ENCODE assay signal across 8 cellular contexts in the genomic region with DNA sequence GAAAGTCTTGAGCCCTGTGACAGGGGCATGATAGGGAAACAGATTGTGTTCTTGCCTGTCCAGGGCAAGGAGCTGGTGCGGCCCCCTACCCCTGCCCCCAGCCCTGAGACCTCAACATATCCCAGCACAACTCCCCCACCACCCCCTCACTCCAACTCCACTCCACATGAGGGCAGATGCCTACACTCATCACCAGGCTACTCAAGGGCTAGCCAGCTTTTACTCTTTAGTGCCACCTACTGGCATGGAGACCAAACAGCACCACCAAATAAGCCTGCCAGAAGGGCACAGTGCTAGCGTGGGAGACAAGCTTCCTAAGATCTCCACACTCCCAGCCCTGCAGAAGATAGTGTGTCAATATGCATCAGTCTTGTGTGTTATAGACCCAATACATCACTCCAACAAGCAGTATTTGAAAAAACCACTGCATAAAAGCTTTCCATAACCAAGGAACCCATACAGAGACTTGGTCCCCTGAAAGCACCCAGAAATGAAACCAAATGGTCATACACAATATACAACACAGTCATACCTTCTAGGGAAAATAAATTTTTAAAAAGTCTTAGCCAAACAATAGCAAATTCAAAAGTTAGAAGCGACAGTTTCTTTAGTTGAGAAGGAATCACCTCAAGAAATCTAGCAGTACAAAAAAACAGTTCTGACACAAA.
DNase-seq lines count a peak whose midpoint lies in the region; ATAC-seq, FAIRE-seq and TF ChIP-seq lines count a peak whose summit lies in the region.

No MANE protein-coding gene starts in this region.

- CTCF ChIA-PET in HepG2 (lab: Yijun Ruan, JAX; ENCODE audit: low intra/inter-chr PET ratio, low total read pairs): interaction anchor here (0.6 to 3.1 kb wide), 4 partner anchors 153 to 224 kb away, joined by 3 to 33 read pairs (median 3); no protein-coding TSS in a partner anchor

- peak; percentile 60 for FAIRE-seq in HepG2 (lab: Jason Lieb, UNC)

- intact Hi-C loops in body of pancreas (cut with DNase I) (loop anchor here (10.0 kb wide), 1 partner anchor 154 kb away; no protein-coding TSS in a partner anchor), HepG2 (cut with micrococcal nuclease; ENCODE audit: unreplicated experiment) (loop anchor here (1.0 kb wide), 2 partner anchors 155 to 223 kb away; no protein-coding TSS in a partner anchor)

- peak; percentile 77 for ATAC-seq in GM21381 (IDR thresholded peaks at IDR 0.05; ENCODE audit: unreplicated experiment)
- peak; percentile 80 for ATAC-seq in body of pancreas
- peak; percentile 95 for ATAC-seq in HepG2

- H3K27ac ChIP-seq in body of pancreas (no peak overlapping the region), HepG2 (ENCODE audit: extremely low read length, insufficient read depth, low read length) (no peak overlapping the region)

- H3K36me3 ChIP-seq in body of pancreas (replicated peaks in 1 of 2; ENCODE audit: insufficient read depth in 1 of 2, low read depth in 2 of 2): no peaks in the 10 kb centered on the region
- H3K36me3 ChIP-seq in HepG2 (replicated peaks in 1 of 2; ENCODE audit: control insufficient read depth in 1 of 2, insufficient read depth in 2 of 2, low read length in 2 of 2): no peaks in the 10 kb centered on the region

- POLR2A ChIA-PET in HepG2 (lab: Yijun Ruan, JAX): no interaction called here

- in situ Hi-C loops in HepG2 (cut with HindIII; ENCODE audit: extremely low pct_ligation_motif_present, low pct_unique_long_range_greater_than_20kb): loop anchor here (5.0 to 10.0 kb wide), 2 partner anchors 156 to 224 kb away; no protein-coding TSS in a partner anchor

- peak; percentile 57 to 74 (median 70) for TF ChIP-seq CTCF in body of pancreas (IDR thresholded peaks at IDR 0.05)
- TF ChIP-seq CTCF in HepG2 (CRISPR knock-in tag; IDR thresholded peaks at IDR 0.05): peak; percentile 89

- no peak for TF ChIP-seq POLR2A in body of pancreas (IDR thresholded peaks at IDR 0.05)
- TF ChIP-seq POLR2A in HepG2 (IDR thresholded peaks at IDR 0.05; ENCODE audit: insufficient read depth in 1 of 2, low read depth in 2 of 2, low read length in 2 of 2): no peak

- BruUV-seq in HepG2 (replicated peaks; lab: Mats Ljungman, UMichigan): no TSS peak

- DNase-seq in Daoy (ENCODE audit: low read depth): peak; percentile 35
- peak; percentile 27 for DNase-seq in HT-29 (ENCODE audit: low spot score)
- peak; percentile 39 for DNase-seq in T-helper 9 cell
- peak; percentile 48 to 58 (median 52) for DNase-seq in body of pancreas
- peak; percentile 50 for DNase-seq in HepG2 (ENCODE audit: low spot score)
- peak; percentile 12 to 14 for DNase-seq in stimulated activated CD8-positive, alpha-beta memory T cell treated with anti-CD3 and anti-CD28 coated beads, Interleukin-7, amount 100 ng/mL, for 1 hour (ENCODE audit: low read depth in 2 of 2)
- no peak for DNase-seq in hippocampal formation (lab: John Stamatoyannopoulos, UW)

- H3K27me3 ChIP-seq in body of pancreas (no peaks in the 10 kb centered on the region), HepG2 (ENCODE audit: control insufficient read depth in 1 of 2, insufficient read depth in 2 of 2, low read length in 2 of 2) (no peaks in the 10 kb centered on the region)

- H4K20me1 ChIP-seq in HepG2 (ENCODE audit: insufficient read depth, low read length): no peaks in the 10 kb centered on the region

- H3K4me1 ChIP-seq in body of pancreas: no peaks in the 10 kb centered on the region
- H3K4me1 ChIP-seq in HepG2 (ENCODE audit: insufficient read depth, low read length): peaks cover 19% of the 10 kb centered on the region

- H3K4me2 ChIP-seq in HepG2 (ENCODE audit: low read depth, low read length): no peak overlapping the region

- H3K79me2 ChIP-seq in HepG2 (ENCODE audit: insufficient read depth, low read length): no peaks in the 10 kb centered on the region

- no peak overlapping the region for H2AFZ ChIP-seq in HepG2 (ENCODE audit: low read length)

- H3K9me3 ChIP-seq in body of pancreas (no peaks in the 10 kb centered on the region), HepG2 (ENCODE audit: low read length) (peaks cover 4% of the 10 kb centered on the region; the same call in 1 of the 2 replicates)

- TF ChIP-seq EP300 in HepG2 (IDR thresholded peaks at IDR 0.05; ENCODE audit: low read depth in 2 of 2, low read length in 2 of 2) (no peak), HepG2 (CRISPR knock-in tag; IDR thresholded peaks at IDR 0.05; ENCODE audit: borderline replicate concordance) (no peak)

- peak; percentile 40; the same call in 1 of the 2 replicates for TF ChIP-seq RAD21 in HepG2 (CRISPR knock-in tag; IDR thresholded peaks at IDR 0.05)

- H3K9ac ChIP-seq in HepG2 (ENCODE audit: insufficient read depth, low read depth, low read length): no peak overlapping the region

- 26 to 48% methylated on average over 3 of the region's 3 CpGs for WGBS in body of pancreas, 2 donors
- 31% methylated on average over 3 of the region's 3 CpGs for WGBS in HepG2 (ENCODE audit: low lambda C conversion rate)

- H3K4me3 ChIP-seq in body of pancreas: no peak overlapping the region
- H3K4me3 ChIP-seq in HepG2 (replicated peaks in 1 of 3; ENCODE audit: insufficient read depth in 1 of 3, low read depth in 2 of 3, low read length in 3 of 3): no peak overlapping the region

TF ChIP-seq in HepG2, 621 proteins besides CTCF, POLR2A, EP300 and RAD21 (continues in another document):
- no peak for TF ChIP-seq ZNF616 (CRISPR knock-in tag; IDR thresholded peaks at IDR 0.05; ENCODE audit: low read depth)
- TF ChIP-seq MIER3 (CRISPR knock-in tag; IDR thresholded peaks at IDR 0.05; ENCODE audit: borderline replicate concordance): no peak
- TF ChIP-seq SMC3 (IDR thresholded peaks at IDR 0.05; ENCODE audit: low read length): peak; percentile 75
- TF ChIP-seq, protein P1, sequence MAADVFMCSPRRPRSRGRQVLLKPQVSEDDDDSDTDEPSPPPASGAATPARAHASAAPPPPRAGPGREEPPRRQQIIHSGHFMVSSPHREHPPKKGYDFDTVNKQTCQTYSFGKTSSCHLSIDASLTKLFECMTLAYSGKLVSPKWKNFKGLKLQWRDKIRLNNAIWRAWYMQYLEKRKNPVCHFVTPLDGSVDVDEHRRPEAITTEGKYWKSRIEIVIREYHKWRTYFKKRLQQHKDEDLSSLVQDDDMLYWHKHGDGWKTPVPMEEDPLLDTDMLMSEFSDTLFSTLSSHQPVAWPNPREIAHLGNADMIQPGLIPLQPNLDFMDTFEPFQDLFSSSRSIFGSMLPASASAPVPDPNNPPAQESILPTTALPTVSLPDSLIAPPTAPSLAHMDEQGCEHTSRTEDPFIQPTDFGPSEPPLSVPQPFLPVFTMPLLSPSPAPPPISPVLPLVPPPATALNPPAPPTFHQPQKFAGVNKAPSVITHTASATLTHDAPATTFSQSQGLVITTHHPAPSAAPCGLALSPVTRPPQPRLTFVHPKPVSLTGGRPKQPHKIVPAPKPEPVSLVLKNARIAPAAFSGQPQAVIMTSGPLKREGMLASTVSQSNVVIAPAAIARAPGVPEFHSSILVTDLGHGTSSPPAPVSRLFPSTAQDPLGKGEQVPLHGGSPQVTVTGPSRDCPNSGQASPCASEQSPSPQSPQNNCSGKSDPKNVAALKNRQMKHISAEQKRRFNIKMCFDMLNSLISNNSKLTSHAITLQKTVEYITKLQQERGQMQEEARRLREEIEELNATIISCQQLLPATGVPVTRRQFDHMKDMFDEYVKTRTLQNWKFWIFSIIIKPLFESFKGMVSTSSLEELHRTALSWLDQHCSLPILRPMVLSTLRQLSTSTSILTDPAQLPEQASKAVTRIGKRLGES (CRISPR knock-in tag; IDR thresholded peaks at IDR 0.05; ENCODE audit: borderline replicate concordance): no peak
- TF ChIP-seq, protein P2, sequence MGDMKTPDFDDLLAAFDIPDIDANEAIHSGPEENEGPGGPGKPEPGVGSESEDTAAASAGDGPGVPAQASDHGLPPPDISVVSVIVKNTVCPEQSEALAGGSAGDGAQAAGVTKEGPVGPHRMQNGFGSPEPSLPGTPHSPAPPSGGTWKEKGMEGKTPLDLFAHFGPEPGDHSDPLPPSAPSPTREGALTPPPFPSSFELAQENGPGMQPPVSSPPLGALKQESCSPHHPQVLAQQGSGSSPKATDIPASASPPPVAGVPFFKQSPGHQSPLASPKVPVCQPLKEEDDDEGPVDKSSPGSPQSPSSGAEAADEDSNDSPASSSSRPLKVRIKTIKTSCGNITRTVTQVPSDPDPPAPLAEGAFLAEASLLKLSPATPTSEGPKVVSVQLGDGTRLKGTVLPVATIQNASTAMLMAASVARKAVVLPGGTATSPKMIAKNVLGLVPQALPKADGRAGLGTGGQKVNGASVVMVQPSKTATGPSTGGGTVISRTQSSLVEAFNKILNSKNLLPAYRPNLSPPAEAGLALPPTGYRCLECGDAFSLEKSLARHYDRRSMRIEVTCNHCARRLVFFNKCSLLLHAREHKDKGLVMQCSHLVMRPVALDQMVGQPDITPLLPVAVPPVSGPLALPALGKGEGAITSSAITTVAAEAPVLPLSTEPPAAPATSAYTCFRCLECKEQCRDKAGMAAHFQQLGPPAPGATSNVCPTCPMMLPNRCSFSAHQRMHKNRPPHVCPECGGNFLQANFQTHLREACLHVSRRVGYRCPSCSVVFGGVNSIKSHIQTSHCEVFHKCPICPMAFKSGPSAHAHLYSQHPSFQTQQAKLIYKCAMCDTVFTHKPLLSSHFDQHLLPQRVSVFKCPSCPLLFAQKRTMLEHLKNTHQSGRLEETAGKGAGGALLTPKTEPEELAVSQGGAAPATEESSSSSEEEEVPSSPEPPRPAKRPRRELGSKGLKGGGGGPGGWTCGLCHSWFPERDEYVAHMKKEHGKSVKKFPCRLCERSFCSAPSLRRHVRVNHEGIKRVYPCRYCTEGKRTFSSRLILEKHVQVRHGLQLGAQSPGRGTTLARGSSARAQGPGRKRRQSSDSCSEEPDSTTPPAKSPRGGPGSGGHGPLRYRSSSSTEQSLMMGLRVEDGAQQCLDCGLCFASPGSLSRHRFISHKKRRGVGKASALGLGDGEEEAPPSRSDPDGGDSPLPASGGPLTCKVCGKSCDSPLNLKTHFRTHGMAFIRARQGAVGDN (CRISPR knock-in tag; IDR thresholded peaks at IDR 0.05): peak; percentile 16; the same call in 1 of the 2 replicates
- TF ChIP-seq, protein P3, sequence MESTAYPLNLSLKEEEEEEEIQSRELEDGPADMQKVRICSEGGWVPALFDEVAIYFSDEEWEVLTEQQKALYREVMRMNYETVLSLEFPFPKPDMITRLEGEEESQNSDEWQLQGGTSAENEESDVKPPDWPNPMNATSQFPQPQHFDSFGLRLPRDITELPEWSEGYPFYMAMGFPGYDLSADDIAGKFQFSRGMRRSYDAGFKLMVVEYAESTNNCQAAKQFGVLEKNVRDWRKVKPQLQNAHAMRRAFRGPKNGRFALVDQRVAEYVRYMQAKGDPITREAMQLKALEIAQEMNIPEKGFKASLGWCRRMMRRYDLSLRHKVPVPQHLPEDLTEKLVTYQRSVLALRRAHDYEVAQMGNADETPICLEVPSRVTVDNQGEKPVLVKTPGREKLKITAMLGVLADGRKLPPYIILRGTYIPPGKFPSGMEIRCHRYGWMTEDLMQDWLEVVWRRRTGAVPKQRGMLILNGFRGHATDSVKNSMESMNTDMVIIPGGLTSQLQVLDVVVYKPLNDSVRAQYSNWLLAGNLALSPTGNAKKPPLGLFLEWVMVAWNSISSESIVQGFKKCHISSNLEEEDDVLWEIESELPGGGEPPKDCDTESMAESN (CRISPR knock-in tag; conservative IDR thresholded peaks at IDR 0.05): peak; percentile 98
- TF ChIP-seq NFE2L2 (IDR thresholded peaks at IDR 0.05; ENCODE audit: low read length): no peak

Comparison
In these comparisons a context has a peak if more than half of its experiments do, and no peak if none do; other contexts are left out.
1. DNase-seq: peak in Daoy (single experiment), HT-29 (single experiment), T-helper 9 cell (single experiment), body of pancreas (4 of 4), HepG2 (single experiment) and stimulated activated CD8-positive, alpha-beta memory T cell treated with anti-CD3 and anti-CD28 coated beads, Interleukin-7, amount 100 ng/mL, for 1 hour (2 of 2); none in hippocampal formation (0 of 2).
2. Peak in every context shown above with its lines, with median percentiles within 50 percentile points of each other: ATAC-seq.